In genomic region chr5:28557114-28557513, GRCh38 we compare ENCODE assay signal across 21 cellular contexts.
DNase-seq lines count a peak whose midpoint lies in the region; ATAC-seq, FAIRE-seq and TF ChIP-seq lines count a peak whose summit lies in the region.
"Had no signal": no experiment of that assay in that cellular context is flagged by ENCODE, and none has a peak within 500 bp of the region (broad histone marks: within the 10 kb centered on the region; RNA-seq: fewer than 3 reads in every experiment).

No MANE protein-coding gene starts in this region.

- no peak for DNase-seq in DND-41
- DNase-seq in kidney, result peak; percentile 32
- peak in 1 of 2 donors; percentile 55 for DNase-seq in aorta
- DNase-seq in stimulated activated CD4-positive, alpha-beta T cell treated with anti-CD3 and anti-CD28 coated beads, Interleukin-4, amount 100 ng/mL, for 4 hours, result no peak
- DNase-seq in medulla oblongata (ENCODE audit: extremely low spot score), result no peak
- DNase-seq: AML-193; Caco-2; Calu3; CD4-positive, alpha-beta T cell; CD8-positive, alpha-beta T cell; DMS79 treated with DMSO at 0.1 percent for 48 hours; EL; GDM1 had no signal

- FAIRE-seq in kidney (lab: Jason Lieb, UNC), result no peak
- FAIRE-seq: A549, D721Med, GM12878, GM12892, GM18507 had no signal

- H3K27me3 ChIP-seq in DND-41 (ENCODE audit: insufficient read depth, low read length, poor library complexity) (no peaks in the 10 kb centered on the region), aorta (ENCODE audit: control insufficient read depth in 1 of 2, insufficient read depth in 2 of 2, low read length in 1 of 2) (no peaks in the 10 kb centered on the region)
- H3K27me3 ChIP-seq: BLaER1 treated with 17β-estradiol and CSF1 and Interleukin-3, amounts not matched to agents 10 nM and 100 nM had no signal

- 0 out of 2 replicates have a peak overlapping the region, but pooled peaks have one; percentile 25 for H2AFZ ChIP-seq in DND-41 (ENCODE audit: low read depth, low read length)

- H3K4me1 ChIP-seq in DND-41 (ENCODE audit: insufficient read depth, low read length) (no peaks in the 10 kb centered on the region), kidney (ENCODE audit: control insufficient read depth in 1 of 2, insufficient read depth in 1 of 2, low read depth in 1 of 2, low read length in 2 of 2) (no peaks in the 10 kb centered on the region), aorta (ENCODE audit: control insufficient read depth in 1 of 2, insufficient read depth in 2 of 2, low read length in 2 of 2) (no peaks in the 10 kb centered on the region)
- H3K4me1 ChIP-seq: A549; BLaER1 treated with 17β-estradiol and CSF1 and Interleukin-3, amounts not matched to agents 10 nM and 100 nM; Caco-2 had no signal

- H3K27ac ChIP-seq in DND-41 (ENCODE audit: low read length) (no peak overlapping the region), kidney (ENCODE audit: low read depth in 2 of 2, low read length in 2 of 2) (no peak overlapping the region), aorta (ENCODE audit: low read depth in 1 of 2, low read length in 2 of 2) (no peak overlapping the region)
- H3K27ac ChIP-seq: 22Rv1; A549; BLaER1 treated with 17β-estradiol and CSF1 and Interleukin-3, amounts not matched to agents 10 nM and 100 nM; C4-2B had no signal

- H3K79me2 ChIP-seq in DND-41 (ENCODE audit: insufficient read depth, low read length), result no peaks in the 10 kb centered on the region

- no peaks in the 10 kb centered on the region for H3K36me3 ChIP-seq in DND-41 (ENCODE audit: insufficient read depth, low read length)
- H3K36me3 ChIP-seq in kidney (ENCODE audit: control insufficient read depth in 1 of 2, insufficient read depth in 2 of 2, low read length in 2 of 2), result no peaks in the 10 kb centered on the region
- H3K36me3 ChIP-seq in aorta (ENCODE audit: control insufficient read depth in 1 of 2, insufficient read depth in 2 of 2, low read length in 1 of 2), result no peaks in the 10 kb centered on the region
- H3K36me3 ChIP-seq: BLaER1 treated with 17β-estradiol and CSF1 and Interleukin-3, amounts not matched to agents 10 nM and 100 nM had no signal

- no peak overlapping the region for H3K4me2 ChIP-seq in DND-41 (ENCODE audit: insufficient read depth, low read length)
- H3K4me2 ChIP-seq: A549; BLaER1 treated with 17β-estradiol and CSF1 and Interleukin-3, amounts not matched to agents 10 nM and 100 nM had no signal

- H3K9me3 ChIP-seq in DND-41 (ENCODE audit: insufficient read depth, low read length, severe bottlenecking), result no peaks in the 10 kb centered on the region
- H3K9me3 ChIP-seq in kidney (ENCODE audit: control insufficient read depth in 1 of 2, low read length in 2 of 2), result no peaks in the 10 kb centered on the region
- H3K9me3 ChIP-seq in aorta (ENCODE audit: control insufficient read depth, low read length), result no peaks in the 10 kb centered on the region
- H3K9me3 ChIP-seq: A549, Caco-2 had no signal

- ATAC-seq in DND-41 (ENCODE audit: insufficient read depth, low read depth) (no peak), aorta (ENCODE audit: low FRiP score) (peak; percentile 22)
- ATAC-seq: A549; CD8-positive, alpha-beta T cell; GM12878 had no signal

- H4K20me1 ChIP-seq in DND-41 (ENCODE audit: insufficient read depth, low read length), result no peaks in the 10 kb centered on the region
- H4K20me1 ChIP-seq: BLaER1 treated with 17β-estradiol and CSF1 and Interleukin-3, amounts not matched to agents 10 nM and 100 nM had no signal

- H3K9ac ChIP-seq in DND-41 (ENCODE audit: low read depth, low read length), result no peak overlapping the region
- no peak overlapping the region for H3K9ac ChIP-seq in kidney (ENCODE audit: low read length in 2 of 2)
- H3K9ac ChIP-seq: BLaER1 treated with 17β-estradiol and CSF1 and Interleukin-3, amounts not matched to agents 10 nM and 100 nM had no signal

- H3K4me3 ChIP-seq in DND-41 (ENCODE audit: low read depth in 1 of 2, low read length in 2 of 2), result no peak overlapping the region
- H3K4me3 ChIP-seq in kidney (ENCODE audit: low read length in 2 of 2), result no peak overlapping the region
- no peak overlapping the region for H3K4me3 ChIP-seq in aorta (ENCODE audit: low read length in 2 of 2)
- H3K4me3 ChIP-seq: A549; BLaER1 treated with 17β-estradiol and CSF1 and Interleukin-3, amounts not matched to agents 10 nM and 100 nM; GM12878 had no signal

- intact Hi-C loops in kidney (cut with DNase I) (no loop called here), aorta (cut with DNase I) (no loop called here)

- no peak for TF ChIP-seq CTCF in DND-41 (IDR thresholded peaks at IDR 0.05; ENCODE audit: borderline replicate concordance, extremely low read depth, low read length, poor library complexity, severe bottlenecking)
- TF ChIP-seq CTCF in kidney (IDR thresholded peaks at IDR 0.05; ENCODE audit: borderline replicate concordance, extremely low read depth, insufficient read depth), result no peak
